In the genomic region with DNA sequence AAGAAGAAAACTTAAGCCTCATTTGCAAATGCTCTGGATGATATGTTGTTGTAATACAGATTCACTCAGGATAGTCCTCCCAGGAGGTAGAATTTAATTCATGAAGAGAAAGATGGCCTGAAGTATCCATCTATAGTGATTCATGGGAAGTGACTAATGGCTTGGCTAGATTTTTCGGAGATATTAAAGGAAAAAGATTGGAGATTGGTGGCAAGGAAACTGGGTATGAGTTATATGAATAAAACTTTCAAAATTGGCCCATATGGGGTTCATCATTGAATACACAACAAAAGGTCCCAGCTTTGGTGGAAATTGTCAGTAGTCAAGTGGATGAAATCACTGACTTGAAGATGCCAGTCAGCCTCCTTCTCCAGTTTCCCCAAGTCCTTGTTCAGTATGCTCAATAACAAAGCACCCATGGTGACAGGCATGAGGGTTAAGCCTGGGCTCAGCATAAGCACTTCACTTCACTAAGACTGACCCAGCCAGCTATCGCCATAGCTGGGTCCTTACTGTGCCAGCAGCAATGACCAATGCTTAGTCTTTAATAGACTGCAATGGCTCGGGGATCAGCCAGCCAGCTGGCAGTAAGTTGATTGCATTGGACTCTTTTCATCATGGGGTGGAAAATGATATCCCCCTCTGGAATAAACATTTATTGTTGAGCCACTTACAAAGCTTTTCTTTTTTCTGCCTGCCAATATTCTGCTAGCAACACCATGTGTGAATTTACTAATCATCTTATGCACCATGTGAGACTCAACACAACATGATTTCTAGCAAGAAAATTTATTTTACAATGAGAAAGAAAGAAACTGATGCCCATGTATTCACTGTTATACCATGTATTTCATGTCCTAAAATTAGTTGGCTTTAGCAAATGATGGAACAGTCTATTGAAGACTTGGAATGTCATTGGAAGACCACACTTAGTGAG, we compare ENCODE assay signal across 1 cellular context.
TF ChIP-seq lines count a peak whose summit lies in the region.

No MANE protein-coding gene starts in this region.

TF ChIP-seq in SK-N-SH, 30 proteins besides CTCF, POLR2A, EP300 and RAD21 (continued from another document):
- TF ChIP-seq RXRA (IDR thresholded peaks at IDR 0.05; ENCODE audit: borderline replicate concordance, low read depth) (peak; percentile 47; the same call in 1 of the 2 replicates), EZH2phosphoT487 (IDR thresholded peaks at IDR 0.05; ENCODE audit: borderline replicate concordance, low read depth) (no peak), MEF2A (IDR thresholded peaks at IDR 0.05; ENCODE audit: borderline replicate concordance, low read depth) (no peak), SMC3 (IDR thresholded peaks at IDR 0.05; ENCODE audit: low read depth, low read length) (no peak), USF2 (IDR thresholded peaks at IDR 0.05; ENCODE audit: borderline replicate concordance, low read depth, low read length) (no peak), RFX5 (IDR thresholded peaks at IDR 0.05; ENCODE audit: low read length) (no peak), NFIC (IDR thresholded peaks at IDR 0.05; ENCODE audit: borderline replicate concordance) (peak; percentile 76), NRF1 (IDR thresholded peaks at IDR 0.05; ENCODE audit: low read depth, low read length) (no peak), TAF1 (IDR thresholded peaks at IDR 0.05; ENCODE audit: borderline replicate concordance, low read depth, low read length) (no peak), ELF1 (IDR thresholded peaks at IDR 0.05) (no peak), TEAD4 (IDR thresholded peaks at IDR 0.05; ENCODE audit: borderline replicate concordance, insufficient read depth) (peak; percentile 49; the same call in 1 of the 2 replicates), MXI1 (IDR thresholded peaks at IDR 0.05; ENCODE audit: low read depth, low read length) (no peak), FOSL2 (IDR thresholded peaks at IDR 0.05; ENCODE audit: borderline replicate concordance, low read depth) (peak; percentile 88)
